12 cellular contexts compared by ENCODE assay signal in genomic region chr3:108180214-108180613, GRCh38. TPM values are rescaled to one million over a fixed set of nuclear protein-coding genes. Genes with fewer than 3 reads are reported as not detected.
DNase-seq lines count a peak whose midpoint lies in the region; TF ChIP-seq lines count a peak whose summit lies in the region.
"Had no signal": no experiment of that assay in that cellular context is flagged by ENCODE, and none has a peak within 500 bp of the region (broad histone marks: within the 10 kb centered on the region; RNA-seq: fewer than 3 reads in every experiment).

No MANE protein-coding gene starts in this region.

- TF ChIP-seq CTCF in fibroblast of mammary gland (conservative IDR thresholded peaks at IDR 0.05; ENCODE audit: control insufficient read depth, insufficient read depth, low read depth, low read length) = no peak

- H3K4me3 ChIP-seq in fibroblast of mammary gland (ENCODE audit: control insufficient read depth, low read depth, low read length) = no peak overlapping the region
- H3K4me3 ChIP-seq: tibial artery had no signal

- DNase-seq in NCI-H2107 treated with DMSO at 0.1 percent for 48 hours (lab: John Stamatoyannopoulos, UW; ENCODE audit: unreplicated experiment) = peak; percentile 85
- DNase-seq in NCI-H2107 (lab: John Stamatoyannopoulos, UW) = no peak
- peak; percentile 3 for DNase-seq in RKO (ENCODE audit: low spot score)
- DNase-seq in fibroblast of mammary gland (ENCODE audit: low read depth) = peak; percentile 87
- peak; percentile 47 for DNase-seq in stromal cell of bone marrow (ENCODE audit: low read depth)
- no peak for DNase-seq in KG1 (lab: John Stamatoyannopoulos, UW)
- DNase-seq in HT-29 (ENCODE audit: low spot score) = no peak
- no peak for DNase-seq in SKM-1 treated with dmso at 0.1 percent for 144 hours (lab: John Stamatoyannopoulos, UW; ENCODE audit: unreplicated experiment)
- DNase-seq: Caco-2, NCI-H2029 treated with DMSO at 0.1 percent for 48 hours, nucleus accumbens, tibial artery had no signal

RNA-seq across cellular contexts. Expression of gene IFT57, which starts 42.0 kb away (rescaled TPM):
- 36.6 and 39.5 TPM in 2 replicates for total RNA-seq in HT-29 (2014; rRNA removed; shearing (Covaris generic))

Comparison
In these comparisons a context has a peak if more than half of its experiments do, and no peak if none do; other contexts are left out.
1. DNase-seq: peak in NCI-H2107 treated with DMSO at 0.1 percent for 48 hours (single experiment), RKO (single experiment), fibroblast of mammary gland (single experiment) and stromal cell of bone marrow (single experiment); none in NCI-H2107 (single experiment), KG1 (single experiment), HT-29 (single experiment) and SKM-1 treated with dmso at 0.1 percent for 144 hours (single experiment).